20 cellular contexts compared by ENCODE assay signal in the genomic region with DNA sequence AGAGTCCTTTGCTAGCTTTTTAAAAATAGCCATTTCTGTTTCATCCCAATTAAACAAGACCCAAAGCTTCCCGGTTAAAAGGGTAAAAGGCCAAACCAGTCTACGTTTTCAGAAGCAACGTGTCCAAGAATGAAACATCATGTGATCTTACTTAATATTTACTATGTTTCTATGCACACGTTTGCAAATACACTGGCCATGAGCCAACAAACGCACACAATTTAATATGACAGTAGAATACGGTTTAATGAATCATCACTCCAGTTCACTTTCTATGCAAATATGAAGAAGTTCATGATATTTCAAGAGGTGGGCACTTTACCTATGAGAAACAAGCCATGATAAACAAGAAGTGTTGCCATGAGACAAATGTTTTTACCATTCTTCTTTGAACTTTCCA. TPM values are rescaled to one million over a fixed set of nuclear protein-coding genes. Genes with fewer than 3 reads are reported as not detected.
DNase-seq lines count a peak whose midpoint lies in the region; ATAC-seq, FAIRE-seq and TF ChIP-seq lines count a peak whose summit lies in the region.
"Had no signal": no experiment of that assay in that cellular context is flagged by ENCODE, and none has a peak within 500 bp of the region (broad histone marks: within the 10 kb centered on the region; RNA-seq: fewer than 3 reads in every experiment).

No MANE protein-coding gene starts in this region.

- H3K4me3 ChIP-seq in A549, result peak overlapping the region; percentile 83
- no peak overlapping the region for H3K4me3 ChIP-seq in bronchial epithelial cell (ENCODE audit: low read depth, low read length)
- no peak overlapping the region for H3K4me3 ChIP-seq in pancreas
- H3K4me3 ChIP-seq: BLaER1 had no signal

- H3K4me1 ChIP-seq in A549 (peaks cover 52% of the 10 kb centered on the region), pancreas (no peaks in the 10 kb centered on the region)

- TF ChIP-seq RAD21 in A549 (conservative IDR thresholded peaks at IDR 0.05 in 1 of 2, IDR thresholded peaks at IDR 0.05 in 1 of 2), result no peak

- DNase-seq in A549 (ENCODE audit: low read depth in 1 of 2, low spot score in 1 of 2) (peak in 1 of 2 experiments; percentile 75), COLO668 (lab: John Stamatoyannopoulos, UW; ENCODE audit: unreplicated experiment) (peak; percentile 44), RWPE1 (ENCODE audit: low spot score) (peak; percentile 1), bronchial epithelial cell (ENCODE audit: low read depth) (peak; percentile 46), pancreas (no peak)
- DNase-seq in central memory CD4-positive, alpha-beta T cell, result no peak
- DNase-seq: ACHN; CD4-positive, alpha-beta memory T cell; EL; GF-D8; NCI-H1694; NCI-H2171 treated with DMSO at 0.1 percent for 48 hours; NCI-H510A treated with DMSO at 0.1 percent for 48 hours; SIG-M5 had no signal

- no peaks in the 10 kb centered on the region for H3K36me3 ChIP-seq in bronchial epithelial cell (ENCODE audit: control insufficient read depth, insufficient read depth, low read length)
- no peaks in the 10 kb centered on the region for H3K36me3 ChIP-seq in pancreas
- H3K36me3 ChIP-seq: BLaER1 had no signal

- no peak for TF ChIP-seq CTCF in A549 (IDR thresholded peaks at IDR 0.05)
- no peak for TF ChIP-seq CTCF in RWPE1 (conservative IDR thresholded peaks at IDR 0.05; ENCODE audit: low read depth)
- TF ChIP-seq CTCF in bronchial epithelial cell (IDR thresholded peaks at IDR 0.05; ENCODE audit: insufficient read depth, low read length, severe bottlenecking), result no peak
- TF ChIP-seq CTCF in pancreas (IDR thresholded peaks at IDR 0.05), result no peak

- no peak for TF ChIP-seq POLR2A in A549 (IDR thresholded peaks at IDR 0.05; ENCODE audit: low read length)

- FAIRE-seq in A549 (lab: Jason Lieb, UNC) (no peak), bronchial epithelial cell (lab: Jason Lieb, UNC) (no peak), pancreas (lab: Jason Lieb, UNC) (no peak)
- FAIRE-seq: GM19239 had no signal

- H3K27me3 ChIP-seq in bronchial epithelial cell (ENCODE audit: control insufficient read depth, insufficient read depth, low read length) (peaks cover 8% of the 10 kb centered on the region), pancreas (peaks cover 0 to 51% (median 9%) of the 10 kb centered on the region in 4 donors)

- no peak for ATAC-seq in A549
- no peak for ATAC-seq in pancreas
- ATAC-seq in GM21390 (IDR thresholded peaks at IDR 0.05; ENCODE audit: unreplicated experiment), result no peak
- ATAC-seq: SK-N-SH treated with all-trans-retinoic acid at 6 μM for 48 hours had no signal

- H3K9me3 ChIP-seq in A549, result no peaks in the 10 kb centered on the region
- no peaks in the 10 kb centered on the region for H3K9me3 ChIP-seq in pancreas

- peak overlapping the region; percentile 50 to 88 for H3K27ac ChIP-seq in A549
- no peak overlapping the region for H3K27ac ChIP-seq in RWPE1
- H3K27ac ChIP-seq in pancreas, result no peak overlapping the region
- H3K27ac ChIP-seq: BLaER1 had no signal

- 2% methylated on average over 6 of the region's 6 CpGs for WGBS in A549 (ENCODE audit: missing lambda C conversion rate)
- WGBS in pancreas, 2 donors, result 50 to 54% methylated on average over 6 of the region's 6 CpGs

- intact Hi-C loops in pancreas (cut with DNase I), result no loop called here

- no peak for TF ChIP-seq EP300 in A549 (IDR thresholded peaks at IDR 0.05)

- POLR2A ChIA-PET in A549 (lab: Yijun Ruan, JAX), result no interaction called here
- POLR2A ChIA-PET in RWPE1 (lab: Yijun Ruan, JAX; ENCODE audit: low non-redundant PET), result no interaction called here

- peak overlapping the region; percentile 76 for H3K4me2 ChIP-seq in A549
- H3K4me2 ChIP-seq: BLaER1 had no signal

- CTCF ChIA-PET in A549 (lab: Yijun Ruan, JAX) (interaction anchor here (1.2 kb wide), 1 partner anchor 200 kb away, joined by 3 read pairs; no protein-coding TSS in a partner anchor), RWPE1 (lab: Yijun Ruan, JAX) (no interaction called here)

TF ChIP-seq in A549, 52 proteins besides CTCF, POLR2A, EP300 and RAD21:
- no peak for TF ChIP-seq FOSL2 (IDR thresholded peaks at IDR 0.05)
- peak; percentile 70 for TF ChIP-seq FOSL2 (CRISPR knock-in tag; IDR thresholded peaks at IDR 0.05)
- no peak for TF ChIP-seq ZNF302 (CRISPR knock-in tag; IDR thresholded peaks at IDR 0.05)
- no peak for TF ChIP-seq FOSB (CRISPR knock-in tag; IDR thresholded peaks at IDR 0.05)
- TF ChIP-seq, protein P1, sequence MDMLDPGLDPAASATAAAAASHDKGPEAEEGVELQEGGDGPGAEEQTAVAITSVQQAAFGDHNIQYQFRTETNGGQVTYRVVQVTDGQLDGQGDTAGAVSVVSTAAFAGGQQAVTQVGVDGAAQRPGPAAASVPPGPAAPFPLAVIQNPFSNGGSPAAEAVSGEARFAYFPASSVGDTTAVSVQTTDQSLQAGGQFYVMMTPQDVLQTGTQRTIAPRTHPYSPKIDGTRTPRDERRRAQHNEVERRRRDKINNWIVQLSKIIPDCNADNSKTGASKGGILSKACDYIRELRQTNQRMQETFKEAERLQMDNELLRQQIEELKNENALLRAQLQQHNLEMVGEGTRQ (IDR thresholded peaks at IDR 0.05), result peak; percentile 43
- TF ChIP-seq, protein P2, sequence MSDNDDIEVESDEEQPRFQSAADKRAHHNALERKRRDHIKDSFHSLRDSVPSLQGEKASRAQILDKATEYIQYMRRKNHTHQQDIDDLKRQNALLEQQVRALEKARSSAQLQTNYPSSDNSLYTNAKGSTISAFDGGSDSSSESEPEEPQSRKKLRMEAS (IDR thresholded peaks at IDR 0.05), result 0 out of 2 replicates have a peak, but pooled peaks have one; percentile 18
- no peak for TF ChIP-seq MAFK (IDR thresholded peaks at IDR 0.05; ENCODE audit: partially characterized antibody)
- TF ChIP-seq HOXA7 (CRISPR knock-in tag; IDR thresholded peaks at IDR 0.05), result no peak
- TF ChIP-seq TP53 (CRISPR knock-in tag; IDR thresholded peaks at IDR 0.05), result no peak

RNA-seq across cellular contexts. Expression of a gene that starts 4.3 kb away (rescaled TPM):
- polyA plus RNA-seq in A549 (2011; rRNA removed) (26.6 and 30.0 TPM in 2 replicates), A549 (2017; fragmentation: RNase III; extraction: RNeasy Plus Mini Kit Qiagen cat#74134 plus additional on column Dnase treatment) (17.9 to 21.1 TPM (median 19.5 TPM) in 3 replicates), pancreas (1 to 10 TPM; 2.7 to 6.9 TPM)
- polyA plus RNA-seq in A549 (2012; cell fraction: cytosol; rRNA removed), result 59.8 and 85.9 TPM in 2 replicates
- 62.5 and 105 TPM in 2 replicates for polyA plus RNA-seq in A549 (2012; cell fraction: nucleus; rRNA removed)
- 16.8 and 16.9 TPM in 2 replicates for polyA minus RNA-seq in A549 (2011; rRNA and poly(A)+ RNA removed)
- total RNA-seq in bronchial epithelial cell (0.26 TPM in 1 of 2 replicates, not detected in the other), pancreas (under 1 TPM; 0.13 to 0.40 (median 0.33) TPM)
- total RNA-seq: CD4-positive, alpha-beta memory T cell; H4 had no signal
- polyA plus RNA-seq: CD4-positive, alpha-beta memory T cell; IgD-negative memory B cell had no signal

RNA-seq across cellular contexts. Expression of a gene that starts 57.9 kb away (rescaled TPM):
- polyA plus RNA-seq in A549 (2011; rRNA removed), result not detected in 2 replicates
- polyA plus RNA-seq in A549 (2012; cell fraction: cytosol; rRNA removed), result not detected in 2 replicates
- polyA plus RNA-seq in A549 (2012; cell fraction: nucleus; rRNA removed), result not detected in 2 replicates
- polyA plus RNA-seq in A549 (2017; fragmentation: RNase III; extraction: RNeasy Plus Mini Kit Qiagen cat#74134 plus additional on column Dnase treatment), result not detected in 3 replicates
- not detected in 2 replicates for polyA minus RNA-seq in A549 (2011; rRNA and poly(A)+ RNA removed)
- not detected in 2 replicates for total RNA-seq in bronchial epithelial cell
- not detected for total RNA-seq in pancreas
- polyA plus RNA-seq in pancreas, result not detected
- total RNA-seq: CD4-positive, alpha-beta memory T cell; H4 had no signal
- polyA plus RNA-seq: CD4-positive, alpha-beta memory T cell; IgD-negative memory B cell had no signal

Comparison
In these comparisons a context has a peak if more than half of its experiments do, and no peak if none do; other contexts are left out.
1. DNase-seq: peak in COLO668 (single experiment), RWPE1 (single experiment) and bronchial epithelial cell (single experiment); none in pancreas (0 of 6) and central memory CD4-positive, alpha-beta T cell (single experiment).
2. H3K27ac ChIP-seq: peak in A549 (2 of 2); none in RWPE1 (single experiment) and pancreas (0 of 4).